ENCODE assay signal across 8 cellular contexts in the genomic region with DNA sequence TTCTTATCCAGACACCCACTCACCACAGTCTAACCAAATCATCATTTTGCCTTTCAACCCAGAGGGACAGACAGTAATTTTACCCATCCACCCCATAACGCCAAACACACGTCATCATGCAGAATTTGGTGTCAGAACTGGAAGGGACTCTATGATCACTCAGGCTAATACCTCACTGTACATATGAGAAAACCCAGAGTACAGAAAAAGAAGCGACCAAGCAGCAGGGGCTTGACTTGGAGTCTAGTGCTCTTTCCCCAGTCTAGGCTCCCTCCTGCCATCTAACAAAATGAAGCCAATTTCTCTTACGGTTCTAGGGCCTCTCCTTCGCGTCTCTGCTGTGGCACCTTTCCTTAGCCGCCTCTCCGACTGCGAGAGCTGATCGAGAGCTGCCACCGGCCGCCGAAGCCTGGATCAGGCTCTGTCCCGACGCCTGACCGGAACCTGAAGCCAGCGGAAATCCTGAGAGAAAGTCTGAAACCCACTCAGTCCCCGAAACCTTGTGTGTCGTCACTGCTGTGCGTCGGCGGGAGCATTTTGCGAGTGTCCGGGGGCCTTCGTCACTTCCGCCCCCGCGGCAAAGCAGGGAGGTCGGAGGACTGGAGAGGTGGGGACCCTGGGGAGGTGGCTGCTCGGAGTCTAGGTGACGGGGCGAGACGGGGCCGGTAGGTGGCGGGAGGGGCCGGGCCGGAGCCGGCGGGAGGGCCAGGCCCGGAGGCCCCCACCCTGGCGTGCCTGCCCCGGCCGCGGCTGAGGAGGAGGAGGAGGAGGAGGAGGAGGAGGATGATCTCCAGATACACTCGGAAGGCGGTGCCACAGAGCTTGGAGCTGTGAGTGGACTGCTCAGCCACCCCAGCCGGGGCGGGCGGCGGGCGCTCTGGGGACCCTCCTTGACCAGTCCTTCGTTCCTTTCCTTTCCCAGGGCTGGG. TPM values are rescaled to one million over a fixed set of nuclear protein-coding genes. Genes with fewer than 3 reads are reported as not detected.
A peak's percentile ranks its signal among the peaks of the same experiment; 100 is the strongest.
DNase-seq lines count a peak whose midpoint lies in the region; ATAC-seq and TF ChIP-seq lines count a peak whose summit lies in the region.

A gene (minus strand): TSS at position 452 of the 929 bp plus-strand sequence. CDS start 4,071 bp downstream, outside the sequence.
A gene (plus strand): TSS at position 563 of the 929 bp plus-strand sequence. CDS start 221 bp downstream, at position 784.

- H3K9me3 ChIP-seq in testis = no peaks in the 10 kb centered on the region

- H3K36me3 Mint-ChIP-seq in activated naive CD8-positive, alpha-beta T cell = no peaks in the 10 kb centered on the region

- peaks cover 9% of the 10 kb centered on the region for H3K4me1 ChIP-seq in testis

- H3K4me1 Mint-ChIP-seq in activated naive CD8-positive, alpha-beta T cell (ENCODE audit: low read depth) = peaks cover 42% of the 10 kb centered on the region

- peak within 1 kb of the TSS; percentile 75 to 90 for H3K4me3 ChIP-seq in testis

- intact Hi-C loops in testis (cut with DNase I; ENCODE audit: low total_unique reads) = no loop called here

- no peaks in the 10 kb centered on the region for H3K36me3 ChIP-seq in testis (ENCODE audit: low read depth, missing control alignments)

- no peaks in the 10 kb centered on the region for H3K9me3 Mint-ChIP-seq in activated naive CD8-positive, alpha-beta T cell (ENCODE audit: low read depth)

- no peaks in the 10 kb centered on the region for H3K27me3 Mint-ChIP-seq in activated naive CD8-positive, alpha-beta T cell

- peak within 1 kb of the TSS; percentile 100 for H3K4me3 Mint-ChIP-seq in activated naive CD8-positive, alpha-beta T cell

- TF ChIP-seq CTCF in GM10248 (IDR thresholded peaks at IDR 0.05; ENCODE audit: control extremely low read depth, extremely low read depth, low read depth, missing control alignments) = peak; percentile 24
- TF ChIP-seq CTCF in omental fat pad (IDR thresholded peaks at IDR 0.05) = no peak
- peak in 2 of 3 experiments; percentile 48 to 58 for TF ChIP-seq CTCF in testis (IDR thresholded peaks at IDR 0.05)

- POLR2A ChIA-PET in GM10248 (lab: Yijun Ruan, JAX) = interaction anchor here (0.6 to 1.3 kb wide), 4 partner anchors 9 to 77 kb away, joined by 3 read pairs; a partner anchor contains a TSS

- peak; percentile 86 for ATAC-seq in HG02588 (IDR thresholded peaks at IDR 0.05; ENCODE audit: unreplicated experiment)
- peak; percentile 99 for ATAC-seq in omental fat pad (ENCODE audit: low FRiP score)

- TF ChIP-seq POLR2A in testis (IDR thresholded peaks at IDR 0.05) = peak; percentile 93

- peak within 1 kb of the TSS; percentile 89 to 94 for H3K27ac ChIP-seq in testis

- 0 to 1% methylated on average over 25 to 52 of the region's 52 CpGs for WGBS in testis, 2 donors

- CTCF ChIA-PET in GM10248 (lab: Yijun Ruan, JAX) = interaction anchor here (0.7 to 5.8 kb wide), 7 partner anchors 10 to 57 kb away, joined by 3 to 44 read pairs (median 4); a partner anchor contains a TSS

- no peaks in the 10 kb centered on the region for H3K27me3 ChIP-seq in testis

- peak within 1 kb of the TSS; percentile 99 for H3K27ac Mint-ChIP-seq in activated naive CD8-positive, alpha-beta T cell

- peak; percentile 93 for DNase-seq in GM10248 (ENCODE audit: extremely low spot score)
- DNase-seq in NCI-H1092 (lab: John Stamatoyannopoulos, UW) = peak; percentile 89
- DNase-seq in SKM-1 treated with dmso at 0.1 percent for 144 hours (lab: John Stamatoyannopoulos, UW; ENCODE audit: unreplicated experiment) = peak; percentile 86
- DNase-seq in glomerular visceral epithelial cell (ENCODE audit: extremely low spot score) = peak; percentile 95
- peak; percentile 81 for DNase-seq in omental fat pad (ENCODE audit: low spot score)
- peak; percentile 96 for DNase-seq in testis

RNA-seq across cellular contexts. Expression of the first gene that starts in this region (rescaled TPM):
- total RNA-seq in omental fat pad = 10 to 100 TPM; 24.9 to 43.4 (median 35.5) TPM
- 10 to 100 TPM; 57.6 to 66.4 TPM for total RNA-seq in testis
- 35.7 TPM for polyA plus RNA-seq in testis (ENCODE audit: insufficient read depth, low read depth, low replicate concordance)

RNA-seq across cellular contexts. Expression of the second gene that starts in this region (rescaled TPM):
- total RNA-seq in omental fat pad (10 to 100 TPM; 14.2 to 20.0 (median 16.6) TPM), testis (10 to 100 TPM; 28.7 to 42.0 TPM)
- 65.1 TPM for polyA plus RNA-seq in testis (ENCODE audit: insufficient read depth, low read depth, low replicate concordance)

Comparison
In these comparisons a context has a peak if more than half of its experiments do, and no peak if none do; other contexts are left out.
1. Peak in every context shown above with its lines: DNase-seq, ATAC-seq, H3K4me3 ChIP-seq and H3K27ac ChIP-seq.
2. CTCF ChIP-seq: peak in GM10248 (single experiment) and testis (2 of 3); none in omental fat pad (0 of 3).